ENCODE assay signal across 8 cellular contexts in the genomic region with DNA sequence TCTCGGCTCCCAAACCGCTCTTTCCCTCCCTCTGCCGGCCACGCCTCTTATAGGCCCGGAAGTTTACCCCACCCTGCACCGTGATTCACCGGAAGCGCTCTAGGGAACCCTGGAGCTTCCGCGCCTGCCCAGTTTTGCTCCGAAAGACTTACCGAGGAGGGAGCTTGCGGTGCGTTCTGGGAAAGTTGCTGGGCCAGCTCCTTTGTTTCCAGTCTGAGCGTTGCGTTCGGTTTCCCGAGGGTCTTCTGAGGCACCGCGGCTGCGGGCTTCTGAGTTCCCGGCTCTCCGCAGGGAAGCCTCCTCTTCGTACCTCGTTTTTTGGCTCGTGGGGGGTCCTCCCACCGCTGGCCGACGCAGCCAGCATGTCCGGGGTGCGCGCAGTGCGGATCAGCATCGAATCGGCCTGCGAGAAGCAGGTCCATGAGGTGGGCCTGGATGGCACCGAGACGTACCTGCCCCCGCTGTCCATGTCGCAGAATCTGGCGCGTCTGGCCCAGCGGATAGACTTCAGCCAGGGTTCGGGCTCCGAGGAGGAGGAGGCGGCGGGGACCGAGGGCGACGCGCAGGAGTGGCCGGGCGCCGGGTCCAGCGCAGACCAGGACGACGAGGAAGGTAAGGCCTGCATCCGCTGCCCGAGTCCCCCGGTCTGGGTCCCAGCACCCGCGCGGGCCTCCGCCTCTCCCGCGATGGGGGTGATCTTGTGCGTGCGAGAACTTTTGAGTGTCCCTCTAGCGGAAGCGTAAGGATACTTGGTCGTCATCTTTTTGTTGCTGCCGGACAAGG. TPM values are rescaled to one million over a fixed set of nuclear protein-coding genes. Genes with fewer than 3 reads are reported as not detected.
DNase-seq lines count a peak whose midpoint lies in the region; ATAC-seq and TF ChIP-seq lines count a peak whose summit lies in the region.

A gene with protein sequence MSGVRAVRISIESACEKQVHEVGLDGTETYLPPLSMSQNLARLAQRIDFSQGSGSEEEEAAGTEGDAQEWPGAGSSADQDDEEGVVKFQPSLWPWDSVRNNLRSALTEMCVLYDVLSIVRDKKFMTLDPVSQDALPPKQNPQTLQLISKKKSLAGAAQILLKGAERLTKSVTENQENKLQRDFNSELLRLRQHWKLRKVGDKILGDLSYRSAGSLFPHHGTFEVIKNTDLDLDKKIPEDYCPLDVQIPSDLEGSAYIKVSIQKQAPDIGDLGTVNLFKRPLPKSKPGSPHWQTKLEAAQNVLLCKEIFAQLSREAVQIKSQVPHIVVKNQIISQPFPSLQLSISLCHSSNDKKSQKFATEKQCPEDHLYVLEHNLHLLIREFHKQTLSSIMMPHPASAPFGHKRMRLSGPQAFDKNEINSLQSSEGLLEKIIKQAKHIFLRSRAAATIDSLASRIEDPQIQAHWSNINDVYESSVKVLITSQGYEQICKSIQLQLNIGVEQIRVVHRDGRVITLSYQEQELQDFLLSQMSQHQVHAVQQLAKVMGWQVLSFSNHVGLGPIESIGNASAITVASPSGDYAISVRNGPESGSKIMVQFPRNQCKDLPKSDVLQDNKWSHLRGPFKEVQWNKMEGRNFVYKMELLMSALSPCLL (plus strand): TSS at position 131 of the 783 bp plus-strand sequence. CDS start 232 bp downstream, at position 363.

- H3K4me3 ChIP-seq in PC-3 (ENCODE audit: low read length) (peak within 1 kb of the TSS; percentile 92), epithelial cell of proximal tubule (ENCODE audit: low read depth, low read length) (peak within 1 kb of the TSS; percentile 64)

- no peaks in the 10 kb centered on the region for H3K9me3 ChIP-seq in PC-3 (ENCODE audit: low read length)

- CTCF ChIA-PET in PC-3 (lab: Charles Lee), result interaction anchor here (0.8 to 1.0 kb wide), 3 partner anchors 58 to 111 kb away, joined by 3 to 4 read pairs (median 3); a partner anchor contains a TSS

- H3K4me1 ChIP-seq in PC-3 (ENCODE audit: insufficient read depth, low read length), result peaks cover 23% of the 10 kb centered on the region

- no peaks in the 10 kb centered on the region for H3F3A ChIP-seq in PC-3 (ENCODE audit: low read length, unreplicated experiment)

- TF ChIP-seq EP300 in Ishikawa (IDR thresholded peaks at IDR 0.05; ENCODE audit: borderline replicate concordance), result peak; percentile 21; the same call in 1 of the 2 replicates

- TF ChIP-seq CTCF in PC-3 (conservative IDR thresholded peaks at IDR 0.05; ENCODE audit: low read depth, low read length), result peak; percentile 59
- peak; percentile 48 for TF ChIP-seq CTCF in epithelial cell of proximal tubule (conservative IDR thresholded peaks at IDR 0.05; ENCODE audit: low read depth, low read length)

- peak within 1 kb of the TSS; percentile 92 for H3K9ac ChIP-seq in PC-3 (ENCODE audit: low read length)

- POLR2A ChIA-PET in PC-3 (lab: Charles Lee; ENCODE audit: unreplicated experiment), result interaction anchor here (0.7 to 2.2 kb wide), 7 partner anchors 43 to 738 kb away, joined by 4 to 22 read pairs (median 5); a partner anchor contains a TSS

- peaks cover 58% of the 10 kb centered on the region for H3K79me2 ChIP-seq in PC-3 (ENCODE audit: low read length)

- TF ChIP-seq RAD21 in Ishikawa (IDR thresholded peaks at IDR 0.05; ENCODE audit: low read depth), result no peak

- peak within 1 kb of the TSS; percentile 74 for H3K27ac ChIP-seq in PC-3 (ENCODE audit: low read length)

- no peaks in the 10 kb centered on the region for H3K9me2 ChIP-seq in PC-3 (replicated peaks; ENCODE audit: low read length)

- DNase-seq in DMS53 (lab: John Stamatoyannopoulos, UW), result peak; percentile 99
- peak; percentile 98 for DNase-seq in PC-3
- DNase-seq in activated T-cell treated with anti-CD3 and anti-CD28 coated beads for 48 hours (ENCODE audit: low read depth), result peak; percentile 85
- DNase-seq in epithelial cell of proximal tubule (ENCODE audit: low read depth), result peak; percentile 62
- DNase-seq in mucosa of gallbladder (ENCODE audit: low spot score), result peak; percentile 93
- DNase-seq in stimulated activated CD8-positive, alpha-beta memory T cell treated with anti-CD3 and anti-CD28 coated beads, Interleukin-4, amount 100 ng/mL, for 4 hours (ENCODE audit: low read depth in 2 of 2, low spot score in 1 of 2), result peak; percentile 74 to 75

- peaks cover 41% of the 10 kb centered on the region for H4K20me1 ChIP-seq in PC-3 (ENCODE audit: low read length)

- ATAC-seq in GM21576 (IDR thresholded peaks at IDR 0.05; ENCODE audit: unreplicated experiment), result peak; percentile 97
- peak; percentile 93 for ATAC-seq in PC-3

- peak within 1 kb of the TSS; percentile 97 for H3K4me2 ChIP-seq in PC-3 (ENCODE audit: low read length)

- peaks cover 9% of the 10 kb centered on the region; the same call in 1 of the 2 replicates for H3K36me3 ChIP-seq in PC-3 (ENCODE audit: low read depth, low read length)

- H3K27me3 ChIP-seq in PC-3 (ENCODE audit: low read length), result no peaks in the 10 kb centered on the region

- peak within 1 kb of the TSS; percentile 70 for H2AFZ ChIP-seq in PC-3 (ENCODE audit: low read length)

- intact Hi-C loops in PC-3 (cut with micrococcal nuclease), result loop anchor here (1.0 to 2.0 kb wide), 2 partner anchors 43 to 66 kb away; a partner anchor contains a TSS

- TSS peak; percentile 60 for BruUV-seq in PC-3 (replicated peaks; lab: Mats Ljungman, UMichigan)

TF ChIP-seq in Ishikawa, 13 proteins besides CTCF, POLR2A, EP300 and RAD21:
- peak; percentile 89 for TF ChIP-seq TAF1 (IDR thresholded peaks at IDR 0.05; ENCODE audit: low read depth)
- peak; percentile 47; the same call in 1 of the 2 replicates for TF ChIP-seq TCF12 (IDR thresholded peaks at IDR 0.05; ENCODE audit: low read depth)
- TF ChIP-seq YY1 (IDR thresholded peaks at IDR 0.05; ENCODE audit: low read depth), result peak; percentile 16; the same call in 1 of the 2 replicates
- no peak for TF ChIP-seq CREB1 (IDR thresholded peaks at IDR 0.05; ENCODE audit: low read depth)
- TF ChIP-seq, protein P1, sequence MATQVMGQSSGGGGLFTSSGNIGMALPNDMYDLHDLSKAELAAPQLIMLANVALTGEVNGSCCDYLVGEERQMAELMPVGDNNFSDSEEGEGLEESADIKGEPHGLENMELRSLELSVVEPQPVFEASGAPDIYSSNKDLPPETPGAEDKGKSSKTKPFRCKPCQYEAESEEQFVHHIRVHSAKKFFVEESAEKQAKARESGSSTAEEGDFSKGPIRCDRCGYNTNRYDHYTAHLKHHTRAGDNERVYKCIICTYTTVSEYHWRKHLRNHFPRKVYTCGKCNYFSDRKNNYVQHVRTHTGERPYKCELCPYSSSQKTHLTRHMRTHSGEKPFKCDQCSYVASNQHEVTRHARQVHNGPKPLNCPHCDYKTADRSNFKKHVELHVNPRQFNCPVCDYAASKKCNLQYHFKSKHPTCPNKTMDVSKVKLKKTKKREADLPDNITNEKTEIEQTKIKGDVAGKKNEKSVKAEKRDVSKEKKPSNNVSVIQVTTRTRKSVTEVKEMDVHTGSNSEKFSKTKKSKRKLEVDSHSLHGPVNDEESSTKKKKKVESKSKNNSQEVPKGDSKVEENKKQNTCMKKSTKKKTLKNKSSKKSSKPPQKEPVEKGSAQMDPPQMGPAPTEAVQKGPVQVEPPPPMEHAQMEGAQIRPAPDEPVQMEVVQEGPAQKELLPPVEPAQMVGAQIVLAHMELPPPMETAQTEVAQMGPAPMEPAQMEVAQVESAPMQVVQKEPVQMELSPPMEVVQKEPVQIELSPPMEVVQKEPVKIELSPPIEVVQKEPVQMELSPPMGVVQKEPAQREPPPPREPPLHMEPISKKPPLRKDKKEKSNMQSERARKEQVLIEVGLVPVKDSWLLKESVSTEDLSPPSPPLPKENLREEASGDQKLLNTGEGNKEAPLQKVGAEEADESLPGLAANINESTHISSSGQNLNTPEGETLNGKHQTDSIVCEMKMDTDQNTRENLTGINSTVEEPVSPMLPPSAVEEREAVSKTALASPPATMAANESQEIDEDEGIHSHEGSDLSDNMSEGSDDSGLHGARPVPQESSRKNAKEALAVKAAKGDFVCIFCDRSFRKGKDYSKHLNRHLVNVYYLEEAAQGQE (IDR thresholded peaks at IDR 0.05; ENCODE audit: low read depth), result no peak; the same call in 1 of the 2 replicates
- TF ChIP-seq, protein P2, sequence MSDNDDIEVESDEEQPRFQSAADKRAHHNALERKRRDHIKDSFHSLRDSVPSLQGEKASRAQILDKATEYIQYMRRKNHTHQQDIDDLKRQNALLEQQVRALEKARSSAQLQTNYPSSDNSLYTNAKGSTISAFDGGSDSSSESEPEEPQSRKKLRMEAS (IDR thresholded peaks at IDR 0.05), result peak; percentile 50

RNA-seq across cellular contexts. Expression of the gene that starts here (rescaled TPM):
- 50.6 and 58.5 TPM in 2 replicates for total RNA-seq in PC-3 (2014; rRNA removed)
- total RNA-seq in epithelial cell of proximal tubule, result 26.9 and 33.4 TPM in 2 replicates
- 36.5 TPM for total RNA-seq in mucosa of gallbladder

Comparison
In these comparisons a context has a peak if more than half of its experiments do, and no peak if none do; other contexts are left out.
1. Peak in every context shown above with its lines: DNase-seq, ATAC-seq, H3K4me3 ChIP-seq and H3K27ac ChIP-seq.